ENCODE assay signal across 8 cellular contexts in the genomic region with DNA sequence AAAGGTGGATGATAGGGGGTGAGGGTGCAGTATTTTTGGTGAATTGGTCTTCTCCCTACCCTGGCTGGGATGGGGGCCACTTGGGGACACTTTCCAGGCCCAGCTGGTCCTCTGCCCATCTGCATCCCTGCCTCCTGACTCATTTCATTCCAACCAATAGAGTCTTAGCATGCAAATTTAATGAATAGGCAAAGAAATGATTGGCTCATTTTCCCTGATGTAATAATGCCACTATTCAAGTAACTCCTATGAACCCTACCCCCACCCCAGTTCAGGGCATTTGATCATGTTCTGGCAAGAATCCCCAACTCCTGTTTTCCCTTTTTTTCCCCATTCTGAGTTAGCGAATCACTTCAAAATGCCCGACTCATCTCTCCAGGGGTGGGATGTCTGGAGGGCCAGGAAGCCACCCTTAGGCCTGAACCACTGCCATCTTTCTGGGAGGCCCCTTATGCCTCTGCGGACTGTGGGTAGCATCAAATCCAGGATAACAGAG. TPM values are rescaled to one million over a fixed set of nuclear protein-coding genes. Genes with fewer than 3 reads are reported as not detected.
DNase-seq lines count a peak whose midpoint lies in the region; ATAC-seq and TF ChIP-seq lines count a peak whose summit lies in the region.

No MANE protein-coding gene starts in this region.

- DNase-seq in AG09319 (ENCODE audit: extremely low read depth, low read depth) (peak; percentile 93), LHCN-M2 (ENCODE audit: low read depth) (peak; percentile 67), cerebellum (ENCODE audit: low spot score) (peak; percentile 86), medulla oblongata (ENCODE audit: extremely low spot score) (peak; percentile 91)
- no peak for DNase-seq in activated effector memory CD4-positive, alpha-beta T cell treated with Interleukin-2 at 50 U/mL for 16 hours

- no peak for TF ChIP-seq CTCF in AG09319 (IDR thresholded peaks at IDR 0.05; ENCODE audit: low read depth, low read length)

- ATAC-seq in GM18909 (IDR thresholded peaks at IDR 0.05; ENCODE audit: poor library complexity, unreplicated experiment) = no peak
- ATAC-seq in HG03521 (IDR thresholded peaks at IDR 0.05; ENCODE audit: unreplicated experiment) = no peak
- ATAC-seq in GM19395 (IDR thresholded peaks at IDR 0.05; ENCODE audit: unreplicated experiment) = no peak

RNA-seq across cellular contexts. Expression of gene PCDH1, which starts 56.7 kb away (rescaled TPM):
- total RNA-seq in LHCN-M2 (2014; rRNA removed) (not detected in 2 replicates), cerebellum (27.4 TPM)
- polyA plus RNA-seq in LHCN-M2 (2012) = 0.13 TPM

Comparison
In these comparisons a context has a peak if more than half of its experiments do, and no peak if none do; other contexts are left out.
1. RNA of gene PCDH1, which starts 56.7 kb away (total RNA-seq): 27.4 TPM in cerebellum (single experiment); not detected in LHCN-M2; every median in the first group is over 10 times any median in the second.